1 cellular context compared by ENCODE assay signal in the genomic region with DNA sequence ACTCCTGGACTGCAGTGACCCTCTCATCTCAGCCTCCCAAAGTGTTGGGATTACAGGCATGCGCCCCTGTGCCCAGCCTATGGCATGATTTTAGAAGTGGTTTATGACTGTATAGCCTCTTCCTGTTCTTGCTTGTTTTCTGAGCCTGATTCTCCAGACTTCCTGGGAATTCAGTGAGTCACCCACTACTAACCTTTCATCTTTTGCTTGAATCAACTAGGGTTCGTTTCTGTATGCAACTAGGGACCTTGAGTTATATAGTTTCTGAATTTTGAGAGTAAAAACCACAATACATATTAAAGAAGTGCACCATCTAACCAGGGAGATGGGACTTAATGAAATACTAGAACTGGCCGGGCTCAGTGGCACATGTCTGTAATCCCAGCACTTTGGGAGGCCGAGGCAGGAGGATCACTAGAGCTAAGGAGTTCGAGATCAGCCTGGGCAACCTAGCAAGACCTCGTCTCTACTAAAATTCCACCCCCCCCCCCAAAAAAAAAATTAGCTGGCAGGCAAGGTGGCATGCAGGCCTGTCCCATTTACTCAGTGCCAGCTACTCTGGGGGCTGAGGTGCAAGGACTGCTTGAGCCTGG.
TF ChIP-seq lines count a peak whose summit lies in the region.

No MANE protein-coding gene starts in this region.

TF ChIP-seq in HepG2, 621 proteins besides CTCF, POLR2A, EP300 and RAD21 (continued from another document):
- TF ChIP-seq LCORL (IDR thresholded peaks at IDR 0.05) (no peak), LCORL (CRISPR knock-in tag; IDR thresholded peaks at IDR 0.05) (peak; percentile 54; the same call in 1 of the 2 replicates), NFE2L2 (IDR thresholded peaks at IDR 0.05; ENCODE audit: low read length) (no peak), RARA (CRISPR knock-in tag; IDR thresholded peaks at IDR 0.05) (peak; percentile 57), SALL1 (CRISPR knock-in tag; IDR thresholded peaks at IDR 0.05) (0 out of 2 replicates have a peak, but pooled peaks have one; percentile 36), TEF (CRISPR knock-in tag; IDR thresholded peaks at IDR 0.05) (no peak), TCF7 (IDR thresholded peaks at IDR 0.05; ENCODE audit: low read depth) (peak; percentile 57; the same call in 1 of the 2 replicates), ATF3 (CRISPR knock-in tag; IDR thresholded peaks at IDR 0.05) (peak; percentile 55; the same call in 1 of the 2 replicates), ZBTB25 (CRISPR knock-in tag; IDR thresholded peaks at IDR 0.05) (no peak), ZXDC (CRISPR knock-in tag; IDR thresholded peaks at IDR 0.05) (no peak), PRPF4 (IDR thresholded peaks at IDR 0.05; ENCODE audit: low read depth, low read length, poor library complexity, severe bottlenecking) (no peak)
- TF ChIP-seq, protein P1, sequence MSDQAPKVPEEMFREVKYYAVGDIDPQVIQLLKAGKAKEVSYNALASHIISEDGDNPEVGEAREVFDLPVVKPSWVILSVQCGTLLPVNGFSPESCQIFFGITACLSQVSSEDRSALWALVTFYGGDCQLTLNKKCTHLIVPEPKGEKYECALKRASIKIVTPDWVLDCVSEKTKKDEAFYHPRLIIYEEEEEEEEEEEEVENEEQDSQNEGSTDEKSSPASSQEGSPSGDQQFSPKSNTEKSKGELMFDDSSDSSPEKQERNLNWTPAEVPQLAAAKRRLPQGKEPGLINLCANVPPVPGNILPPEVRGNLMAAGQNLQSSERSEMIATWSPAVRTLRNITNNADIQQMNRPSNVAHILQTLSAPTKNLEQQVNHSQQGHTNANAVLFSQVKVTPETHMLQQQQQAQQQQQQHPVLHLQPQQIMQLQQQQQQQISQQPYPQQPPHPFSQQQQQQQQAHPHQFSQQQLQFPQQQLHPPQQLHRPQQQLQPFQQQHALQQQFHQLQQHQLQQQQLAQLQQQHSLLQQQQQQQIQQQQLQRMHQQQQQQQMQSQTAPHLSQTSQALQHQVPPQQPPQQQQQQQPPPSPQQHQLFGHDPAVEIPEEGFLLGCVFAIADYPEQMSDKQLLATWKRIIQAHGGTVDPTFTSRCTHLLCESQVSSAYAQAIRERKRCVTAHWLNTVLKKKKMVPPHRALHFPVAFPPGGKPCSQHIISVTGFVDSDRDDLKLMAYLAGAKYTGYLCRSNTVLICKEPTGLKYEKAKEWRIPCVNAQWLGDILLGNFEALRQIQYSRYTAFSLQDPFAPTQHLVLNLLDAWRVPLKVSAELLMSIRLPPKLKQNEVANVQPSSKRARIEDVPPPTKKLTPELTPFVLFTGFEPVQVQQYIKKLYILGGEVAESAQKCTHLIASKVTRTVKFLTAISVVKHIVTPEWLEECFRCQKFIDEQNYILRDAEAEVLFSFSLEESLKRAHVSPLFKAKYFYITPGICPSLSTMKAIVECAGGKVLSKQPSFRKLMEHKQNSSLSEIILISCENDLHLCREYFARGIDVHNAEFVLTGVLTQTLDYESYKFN (CRISPR knock-in tag; conservative IDR thresholded peaks at IDR 0.05) = peak; percentile 52; the same call in 1 of the 2 replicates
